ENCODE assay signal across 8 cellular contexts in genomic region chr11:116691779-116692178, GRCh38.
A peak's percentile ranks its signal among the peaks of the same experiment; 100 is the strongest.
DNase-seq lines count a peak whose midpoint lies in the region; ATAC-seq and TF ChIP-seq lines count a peak whose summit lies in the region.

No MANE protein-coding gene starts in this region.

- H2AFZ ChIP-seq in GM23338: no peak overlapping the region; the same call in 1 of the 2 replicates

- CTCF ChIA-PET in activated CD4-positive, alpha-beta T cell treated with anti-CD3 and anti-CD28 coated beads, Interleukin-2, amount 10 ng/mL, durations not matched to agents 7 days and 5 days (lab: Charles Lee): interaction anchor here (0.5 to 1.4 kb wide), 7 partner anchors 9 to 1107 kb away, joined by 3 to 5 read pairs (median 3); no protein-coding TSS in a partner anchor

- intact Hi-C loops in mucosa of descending colon (cut with DNase I, micrococcal nuclease): no loop called here

- peaks cover 14% of the 10 kb centered on the region for H3K27me3 Mint-ChIP-seq in GM23338 (ENCODE audit: insufficient read depth, low read depth, poor library complexity)
- H3K27me3 Mint-ChIP-seq in activated CD4-positive, alpha-beta T cell treated with anti-CD3 and anti-CD28 coated beads, Interleukin-2, amount 10 ng/mL, durations not matched to agents 7 days and 5 days: no peaks in the 10 kb centered on the region

- POLR2A ChIA-PET in activated CD4-positive, alpha-beta T cell treated with anti-CD3 and anti-CD28 coated beads, Interleukin-2, amount 10 ng/mL, durations not matched to agents 7 days and 5 days (lab: Charles Lee): interaction anchor here (0.6 kb wide), 1 partner anchor 181 kb away, joined by 5 read pairs; no protein-coding TSS in a partner anchor

- no peak overlapping the region for H3K27ac Mint-ChIP-seq in GM23338
- H3K27ac Mint-ChIP-seq in activated CD4-positive, alpha-beta T cell treated with anti-CD3 and anti-CD28 coated beads, Interleukin-2, amount 10 ng/mL, durations not matched to agents 7 days and 5 days: no peak overlapping the region
- no peak overlapping the region for H3K27ac Mint-ChIP-seq in stimulated activated effector memory CD8-positive, alpha-beta T cell treated with anti-CD3 and anti-CD28 coated beads, Interleukin-12 subunit alpha, Interleukin-12 subunit beta, amount 100 ng/mL, for 72 hours

- no peaks in the 10 kb centered on the region for H3F3A ChIP-seq in GM23338 (replicated peaks; ENCODE audit: low read depth)

- H3K79me2 ChIP-seq in GM23338 (replicated peaks; ENCODE audit: insufficient read depth): no peaks in the 10 kb centered on the region

- TF ChIP-seq CTCF in GM23338 (conservative IDR thresholded peaks at IDR 0.05; ENCODE audit: low read depth in 2 of 2) (peak; percentile 87 to 98), mucosa of descending colon (IDR thresholded peaks at IDR 0.05) (peak; percentile 65)

- no peak overlapping the region for H3K27ac ChIP-seq in GM23338 (ENCODE audit: low read depth)

- no peaks in the 10 kb centered on the region for H3K9me3 Mint-ChIP-seq in GM23338
- no peaks in the 10 kb centered on the region for H3K9me3 Mint-ChIP-seq in activated CD4-positive, alpha-beta T cell treated with anti-CD3 and anti-CD28 coated beads, Interleukin-2, amount 10 ng/mL, durations not matched to agents 7 days and 5 days
- H3K9me3 Mint-ChIP-seq in stimulated activated effector memory CD8-positive, alpha-beta T cell treated with anti-CD3 and anti-CD28 coated beads, Interleukin-12 subunit alpha, Interleukin-12 subunit beta, amount 100 ng/mL, for 72 hours: no peaks in the 10 kb centered on the region

- no peaks in the 10 kb centered on the region for H3K9me3 ChIP-seq in mucosa of descending colon

- no peaks in the 10 kb centered on the region for H4K20me1 ChIP-seq in GM23338 (replicated peaks; ENCODE audit: insufficient read depth)

- H3K27me3 ChIP-seq in GM23338 (ENCODE audit: insufficient read depth): no peaks in the 10 kb centered on the region

- DNase-seq in COLO668 (lab: John Stamatoyannopoulos, UW; ENCODE audit: unreplicated experiment): peak; percentile 70
- peak; percentile 86 for DNase-seq in GM23338 (ENCODE audit: low spot score)
- DNase-seq in NCI-H2171 (lab: John Stamatoyannopoulos, UW): peak; percentile 62
- peak; percentile 57 for DNase-seq in activated CD4-positive, alpha-beta T cell treated with anti-CD3 and anti-CD28 coated beads, Interleukin-2, amount 10 ng/mL, durations not matched to agents 7 days and 5 days
- DNase-seq in ecto neural progenitor cell (ENCODE audit: low spot score): peak; percentile 76
- DNase-seq in mucosa of descending colon: peak in 1 of 3 donors; percentile 63
- DNase-seq in stimulated activated effector memory CD8-positive, alpha-beta T cell treated with anti-CD3 and anti-CD28 coated beads, Interleukin-12 subunit alpha, Interleukin-12 subunit beta, amount 100 ng/mL, for 72 hours (ENCODE audit: low spot score in 2 of 2): peak; percentile 50 to 85

- peaks cover 31% of the 10 kb centered on the region for H3K4me1 Mint-ChIP-seq in GM23338
- peaks cover 3% of the 10 kb centered on the region for H3K4me1 Mint-ChIP-seq in activated CD4-positive, alpha-beta T cell treated with anti-CD3 and anti-CD28 coated beads, Interleukin-2, amount 10 ng/mL, durations not matched to agents 7 days and 5 days
- H3K4me1 Mint-ChIP-seq in stimulated activated effector memory CD8-positive, alpha-beta T cell treated with anti-CD3 and anti-CD28 coated beads, Interleukin-12 subunit alpha, Interleukin-12 subunit beta, amount 100 ng/mL, for 72 hours: peaks cover 7% of the 10 kb centered on the region

- peak; percentile 65 for ATAC-seq in GM23338
- peak; percentile 62 for ATAC-seq in mucosa of descending colon
- peak; percentile 59 for ATAC-seq in stimulated activated effector memory CD8-positive, alpha-beta T cell treated with anti-CD3 and anti-CD28 coated beads, Interleukin-12 subunit alpha, Interleukin-12 subunit beta, amount 100 ng/mL, for 72 hours
- ATAC-seq in HG03457 (IDR thresholded peaks at IDR 0.05; ENCODE audit: unreplicated experiment): no peak

- no peaks in the 10 kb centered on the region for H3K36me3 Mint-ChIP-seq in GM23338 (ENCODE audit: low read depth)
- H3K36me3 Mint-ChIP-seq in activated CD4-positive, alpha-beta T cell treated with anti-CD3 and anti-CD28 coated beads, Interleukin-2, amount 10 ng/mL, durations not matched to agents 7 days and 5 days (ENCODE audit: low read depth): no peaks in the 10 kb centered on the region
- no peaks in the 10 kb centered on the region for H3K36me3 Mint-ChIP-seq in stimulated activated effector memory CD8-positive, alpha-beta T cell treated with anti-CD3 and anti-CD28 coated beads, Interleukin-12 subunit alpha, Interleukin-12 subunit beta, amount 100 ng/mL, for 72 hours

- H3K36me3 ChIP-seq in GM23338 (ENCODE audit: insufficient read depth) (no peaks in the 10 kb centered on the region), mucosa of descending colon (ENCODE audit: low read depth) (no peaks in the 10 kb centered on the region)

- no peaks in the 10 kb centered on the region for H3K9me2 ChIP-seq in GM23338 (ENCODE audit: insufficient read depth)

- H3K4me2 ChIP-seq in GM23338: no peak overlapping the region

- H3K4me1 ChIP-seq in GM23338 (ENCODE audit: insufficient read depth) (peaks cover 30% of the 10 kb centered on the region), mucosa of descending colon (ENCODE audit: low read depth) (no peaks in the 10 kb centered on the region)

- H3K4me3 ChIP-seq in GM23338: no peak overlapping the region
- H3K4me3 ChIP-seq in mucosa of descending colon: no peak overlapping the region

- H3K4me3 Mint-ChIP-seq in GM23338: no peak overlapping the region
- no peak overlapping the region for H3K4me3 Mint-ChIP-seq in activated CD4-positive, alpha-beta T cell treated with anti-CD3 and anti-CD28 coated beads, Interleukin-2, amount 10 ng/mL, durations not matched to agents 7 days and 5 days
- no peak overlapping the region for H3K4me3 Mint-ChIP-seq in stimulated activated effector memory CD8-positive, alpha-beta T cell treated with anti-CD3 and anti-CD28 coated beads, Interleukin-12 subunit alpha, Interleukin-12 subunit beta, amount 100 ng/mL, for 72 hours

TF ChIP-seq in GM23338, 12 proteins besides CTCF, POLR2A, EP300 and RAD21:
- TF ChIP-seq ZNF462 (CRISPR knock-in tag; IDR thresholded peaks at IDR 0.05) (no peak), STAT1 (IDR thresholded peaks at IDR 0.05; ENCODE audit: unreplicated experiment) (no peak)
TF ChIP-seq in GM23338: peak in this region for 0.
